Comparison of ENCODE assay signal across 8 cellular contexts in the genomic region with DNA sequence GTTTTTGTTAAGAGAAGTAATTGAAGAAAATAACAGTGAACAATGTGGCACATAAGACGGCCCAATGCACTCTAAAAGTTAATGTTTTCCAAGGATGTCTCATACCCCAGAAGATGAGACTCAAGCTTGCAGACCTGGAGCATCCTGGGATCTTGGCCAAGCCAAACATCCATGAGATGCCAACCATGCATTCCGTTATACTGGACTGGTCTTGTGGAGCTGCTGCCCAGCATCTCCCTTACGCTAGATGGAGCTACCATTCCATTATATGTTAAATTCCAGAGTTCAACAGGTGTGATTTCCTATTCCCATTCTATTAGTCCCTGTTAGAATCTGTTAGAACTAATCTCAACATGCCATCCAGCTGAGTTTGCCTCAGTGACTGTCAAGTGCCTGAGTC.
DNase-seq lines count a peak whose midpoint lies in the region; ATAC-seq and TF ChIP-seq lines count a peak whose summit lies in the region.

No MANE protein-coding gene starts in this region.

- no peak overlapping the region for H2BK5ac ChIP-seq in H9 (ENCODE audit: insufficient read length, low read length)

- POLR2A ChIA-PET in AG04450 (lab: Yijun Ruan, JAX): interaction anchor here (1.3 kb wide), 1 partner anchor 32 kb away, joined by 5 read pairs; no protein-coding TSS in a partner anchor
- POLR2A ChIA-PET in naive thymus-derived CD8-positive, alpha-beta T cell (lab: Charles Lee): no interaction called here

- H2AFZ ChIP-seq in H9 (ENCODE audit: low read length) (no peak overlapping the region), hepatocyte (no peak overlapping the region)

- H2AK5ac ChIP-seq in H9 (ENCODE audit: insufficient read length, low read length): no peak overlapping the region

- no peak overlapping the region for H3K9ac ChIP-seq in H9 (ENCODE audit: extremely low read depth, insufficient read length, low read length)

- no peak overlapping the region for H3K4me3 ChIP-seq in AG04450 (ENCODE audit: low read depth, low read length)
- H3K4me3 ChIP-seq in RWPE2 (ENCODE audit: severe bottlenecking): no peak overlapping the region
- H3K4me3 ChIP-seq in hepatocyte: no peak overlapping the region

- H3K4me3 Mint-ChIP-seq in H9: no peak overlapping the region
- H3K4me3 Mint-ChIP-seq in naive thymus-derived CD8-positive, alpha-beta T cell: no peak overlapping the region

- no peak overlapping the region for H4K91ac ChIP-seq in H9 (ENCODE audit: insufficient read length, low read depth, low read length)

- H2BK120ac ChIP-seq in H9 (ENCODE audit: low read depth, low read length, poor library complexity, severe bottlenecking): no peak overlapping the region

- H3K36me3 Mint-ChIP-seq in H9 (ENCODE audit: insufficient read depth in 1 of 3, low read depth in 3 of 3): no peaks in the 10 kb centered on the region; a peak in 1 of 7 replicates
- H3K36me3 Mint-ChIP-seq in activated naive CD4-positive, alpha-beta T cell treated with anti-CD3 and anti-CD28 coated beads, Interleukin-2, amount 50 U/mL, for 72 hours: no peaks in the 10 kb centered on the region
- H3K36me3 Mint-ChIP-seq in naive thymus-derived CD8-positive, alpha-beta T cell: no peaks in the 10 kb centered on the region

- CTCF ChIA-PET in AG04450 (lab: Charles Lee): interaction anchor here (0.6 to 2.7 kb wide), 18 partner anchors 10 to 1929 kb away, joined by 3 to 14 read pairs (median 3); no protein-coding TSS in a partner anchor

- no peaks in the 10 kb centered on the region for H3K9me2 ChIP-seq in hepatocyte (replicated peaks; ENCODE audit: insufficient read depth)

- H3K9me3 ChIP-seq in AG04450 (ENCODE audit: control insufficient read depth, insufficient read depth, low read length) (no peaks in the 10 kb centered on the region), H9 (ENCODE audit: control insufficient read depth, low read depth, low read length) (no peaks in the 10 kb centered on the region), RWPE2 (ENCODE audit: severe bottlenecking) (no peaks in the 10 kb centered on the region), hepatocyte (ENCODE audit: low read depth) (no peaks in the 10 kb centered on the region)

- no peak overlapping the region for H3K4me2 ChIP-seq in H9 (ENCODE audit: insufficient read depth, insufficient read length, low read length)
- H3K4me2 ChIP-seq in hepatocyte: no peak overlapping the region

- no peaks in the 10 kb centered on the region for H3K4me1 ChIP-seq in H9 (ENCODE audit: insufficient read depth, low read length)
- H3K4me1 ChIP-seq in RWPE2 (ENCODE audit: insufficient read depth, poor library complexity, severe bottlenecking): no peaks in the 10 kb centered on the region
- no peaks in the 10 kb centered on the region for H3K4me1 ChIP-seq in hepatocyte (ENCODE audit: insufficient read depth)

- no peak overlapping the region for H3K56ac ChIP-seq in H9 (ENCODE audit: insufficient read length, low read depth, low read length)

- peak; percentile 67 for DNase-seq in AG04450 (ENCODE audit: low read depth, low spot score)
- DNase-seq in H9: no peak
- DNase-seq in RWPE2 (ENCODE audit: low spot score): no peak
- peak; percentile 54 for DNase-seq in hepatocyte (ENCODE audit: low spot score)
- no peak for DNase-seq in NOMO-1 (lab: John Stamatoyannopoulos, UW; ENCODE audit: unreplicated experiment in 2 of 2)
- DNase-seq in activated naive CD4-positive, alpha-beta T cell treated with anti-CD3 and anti-CD28 coated beads, Interleukin-2, amount 50 U/mL, for 72 hours (ENCODE audit: low spot score in 2 of 2): no peak
- DNase-seq in naive thymus-derived CD8-positive, alpha-beta T cell: no peak

- H4K8ac ChIP-seq in H9 (replicated peaks; ENCODE audit: insufficient read length, low read depth, low read length): no peak overlapping the region

- H3K14ac ChIP-seq in H9 (ENCODE audit: insufficient read depth, low read length): no peak overlapping the region

- H4K5ac ChIP-seq in H9 (ENCODE audit: insufficient read length, low read depth, low read length): no peak overlapping the region

- H3K79me2 ChIP-seq in H9 (ENCODE audit: insufficient read depth, low read length) (no peaks in the 10 kb centered on the region), hepatocyte (no peaks in the 10 kb centered on the region)

- no peaks in the 10 kb centered on the region; the same call in 1 of the 2 replicates for H3K27me3 Mint-ChIP-seq in H9 (ENCODE audit: low read depth)
- no peaks in the 10 kb centered on the region for H3K27me3 Mint-ChIP-seq in naive thymus-derived CD8-positive, alpha-beta T cell

- no peak overlapping the region for H2BK20ac ChIP-seq in H9 (ENCODE audit: low read depth, low read length, poor library complexity, severe bottlenecking)

- no peak overlapping the region for H3T11ph ChIP-seq in H9 (ENCODE audit: low read length)

- no peaks in the 10 kb centered on the region for H4K20me1 ChIP-seq in H9 (ENCODE audit: control insufficient read depth, insufficient read depth, insufficient read length)
- no peaks in the 10 kb centered on the region for H4K20me1 ChIP-seq in hepatocyte (ENCODE audit: insufficient read depth, poor library complexity, severe bottlenecking)

- H2BK12ac ChIP-seq in H9 (ENCODE audit: insufficient read length, low read depth, low read length): no peak overlapping the region

- no peak overlapping the region for H3K27ac Mint-ChIP-seq in H9
- no peak overlapping the region for H3K27ac Mint-ChIP-seq in activated naive CD4-positive, alpha-beta T cell treated with anti-CD3 and anti-CD28 coated beads, Interleukin-2, amount 50 U/mL, for 72 hours
- H3K27ac Mint-ChIP-seq in naive thymus-derived CD8-positive, alpha-beta T cell: no peak overlapping the region

- H3K27ac ChIP-seq in AG04450 (ENCODE audit: low read depth, low read length) (no peak overlapping the region), H9 (ENCODE audit: insufficient read length, low read depth, low read length) (no peak overlapping the region), RWPE2 (ENCODE audit: poor library complexity, severe bottlenecking) (no peak overlapping the region), hepatocyte (no peak overlapping the region)

- no peak overlapping the region for H3K18ac ChIP-seq in H9 (ENCODE audit: insufficient read length, low read depth, low read length)

- H3K4ac ChIP-seq in H9 (ENCODE audit: low read depth, low read length): no peak overlapping the region

- H3K4me1 Mint-ChIP-seq in H9: no peaks in the 10 kb centered on the region
- H3K4me1 Mint-ChIP-seq in naive thymus-derived CD8-positive, alpha-beta T cell: peaks cover 0 to under 1% (median 0%) of the 10 kb centered on the region in 4 donors

- H3K27me3 ChIP-seq in AG04450 (ENCODE audit: control insufficient read depth, insufficient read depth, low read length) (no peaks in the 10 kb centered on the region), H9 (ENCODE audit: insufficient read depth, low read length) (no peaks in the 10 kb centered on the region), RWPE2 (ENCODE audit: insufficient read depth, poor library complexity, severe bottlenecking) (no peaks in the 10 kb centered on the region), hepatocyte (no peaks in the 10 kb centered on the region)

- no peak overlapping the region for H3K23ac ChIP-seq in H9 (ENCODE audit: insufficient read length, low read depth, low read length)

- no peaks in the 10 kb centered on the region for H3K79me1 ChIP-seq in H9 (ENCODE audit: insufficient read depth, low read depth, low read length, poor library complexity, severe bottlenecking)

- TF ChIP-seq CTCF in AG04450 (IDR thresholded peaks at IDR 0.05; ENCODE audit: low read depth, low read length): peak; percentile 76
- peak; percentile 73 for TF ChIP-seq CTCF in H9 (conservative IDR thresholded peaks at IDR 0.05)
- peak; percentile 73 for TF ChIP-seq CTCF in RWPE2 (IDR thresholded peaks at IDR 0.05; ENCODE audit: poor library complexity, severe bottlenecking)
- TF ChIP-seq CTCF in hepatocyte (IDR thresholded peaks at IDR 0.05; ENCODE audit: poor library complexity): peak; percentile 61

- WGBS in H9 (ENCODE audit: extremely low coverage, insufficient read length, low lambda C conversion rate): no CpG with 5 or more reads among the region's 3 CpGs
- 20% methylated on average over 3 of the region's 3 CpGs for WGBS in hepatocyte (ENCODE audit: low lambda C conversion rate, missing lambda C conversion rate)

- no peaks in the 10 kb centered on the region for H3K36me3 ChIP-seq in RWPE2 (ENCODE audit: low read depth)
- no peaks in the 10 kb centered on the region for H3K36me3 ChIP-seq in hepatocyte (replicated peaks; ENCODE audit: insufficient read depth, low read depth)

- no peak overlapping the region for H2BK15ac ChIP-seq in H9 (ENCODE audit: low read depth, low read length)

- no peaks in the 10 kb centered on the region for H3K23me2 ChIP-seq in H9 (ENCODE audit: insufficient read length, low read depth, low read length, poor library complexity, severe bottlenecking)

- ATAC-seq in RWPE2 (ENCODE audit: low read depth) (peak; percentile 93), GM18909 (IDR thresholded peaks at IDR 0.05; ENCODE audit: poor library complexity, unreplicated experiment) (no peak)
- ATAC-seq in activated naive CD4-positive, alpha-beta T cell treated with anti-CD3 and anti-CD28 coated beads, Interleukin-2, amount 50 U/mL, for 72 hours: no peak
- no peak for ATAC-seq in naive thymus-derived CD8-positive, alpha-beta T cell

- H3K9me3 Mint-ChIP-seq in H9: peaks cover 0 to 7% of the 10 kb centered on the region in 2 experiments; a peak in 3 of 5 replicates
- H3K9me3 Mint-ChIP-seq in activated naive CD4-positive, alpha-beta T cell treated with anti-CD3 and anti-CD28 coated beads, Interleukin-2, amount 50 U/mL, for 72 hours: no peaks in the 10 kb centered on the region
- no peaks in the 10 kb centered on the region for H3K9me3 Mint-ChIP-seq in naive thymus-derived CD8-positive, alpha-beta T cell

Comparison
In these comparisons a context has a peak if more than half of its experiments do, and no peak if none do; other contexts are left out.
1. DNase-seq: peak in AG04450 (single experiment) and hepatocyte (single experiment); none in H9 (single experiment), RWPE2 (single experiment), NOMO-1 (0 of 2), activated naive CD4-positive, alpha-beta T cell treated with anti-CD3 and anti-CD28 coated beads, Interleukin-2, amount 50 U/mL, for 72 hours (0 of 2) and naive thymus-derived CD8-positive, alpha-beta T cell (0 of 10).
2. Peak in every context shown above with its lines, with median percentiles within 50 percentile points of each other: CTCF ChIP-seq.